Comparison of ENCODE assay signal across 21 cellular contexts in genomic region chr4:4839471-4839810, GRCh38.
"Had no signal": no experiment of that assay in that cellular context is flagged by ENCODE, and none has a peak within 500 bp of the region (broad histone marks: within the 10 kb centered on the region; RNA-seq: fewer than 3 reads in every experiment).

No MANE protein-coding gene starts in this region.

- H3K4me1 ChIP-seq: psoas muscle, testis, tibial nerve had no signal

- H3K9me3 ChIP-seq: neutrophil, testis had no signal

- H2AFZ ChIP-seq: hepatocyte had no signal

- H3K27ac ChIP-seq: coronary artery, hepatocyte, neutrophil, psoas muscle, spleen, testis, tibial nerve had no signal

- H3K79me2 ChIP-seq: hepatocyte had no signal

- H3K27me3 ChIP-seq: testis had no signal

- DNase-seq: effector CD8-positive, alpha-beta T cell; foreskin melanocyte; kidney; left colon; left ventricle myocardium superior; mesenchymal stem cell; naive B cell; retina; stimulated activated CD4-positive, alpha-beta T cell treated with anti-CD3 and anti-CD28 coated beads, Interleukin-15, amount 100 ng/mL, for 24 hours; stimulated activated CD4-positive, alpha-beta T cell treated with anti-CD3 and anti-CD28 coated beads, Interleukin-1b, Interleukin-23, amount 100 ng/mL, for 48 hours; stimulated activated CD4-positive, alpha-beta T cell treated with anti-CD3 and anti-CD28 coated beads, Interleukin-4, amount 100 ng/mL, for 24 hours; testis had no signal

- H3K4me3 ChIP-seq: coronary artery, hepatocyte, lung, psoas muscle, spleen, testis, tibial nerve had no signal

- FAIRE-seq: kidney had no signal

- ATAC-seq: left ventricle myocardium superior; psoas muscle; sciatic nerve; stimulated activated memory B cell treated with anti-CD40 and anti-IgM and Interleukin-4, amounts not matched to agents 10 μg/mL and 1 μg/mL and 100 μg/mL, for 72 hours had no signal

- H3K36me3 ChIP-seq: neutrophil, spleen, tibial nerve had no signal

- H3K4me2 ChIP-seq: hepatocyte had no signal
